ENCODE assay signal across 25 cellular contexts in genomic region chr6:148450866-148451265, GRCh38.
"Had no signal": no experiment of that assay in that cellular context is flagged by ENCODE, and none has a peak within 500 bp of the region (broad histone marks: within the 10 kb centered on the region; RNA-seq: fewer than 3 reads in every experiment).

No MANE protein-coding gene starts in this region.

- DNase-seq: Kasumi-1, MM.1S, NCI-H1092, NCI-H1105 treated with DMSO at 0.1 percent for 48 hours, NCI-H1417 treated with DMSO at 0.1 percent for 48 hours, NCI-H146, NCI-H1694 treated with DMSO at 0.1 percent for 48 hours, NCI-H1930, NCI-H2081, NCI-H2107, NCI-H2227 treated with DMSO at 0.1 percent for 48 hours, NCI-H524 treated with DMSO at 0.1 percent for 48 hours, NCI-H69, NCI-H774, SHP77 treated with DMSO at 0.1 percent for 48 hours, SK-N-SH, SW 1271, T-cell had no signal

- H3K36me3 ChIP-seq: SJSA1 had no signal

- H3K4me3 Mint-ChIP-seq: IgD-negative memory B cell, T-cell had no signal

- H3K27ac ChIP-seq: HL-60, KMS-11, SJSA1 had no signal

- H3K27me3 ChIP-seq: SJSA1 had no signal

- H3K4me2 ChIP-seq: KMS-11, SK-N-SH had no signal

- H3K4me3 ChIP-seq: K562, SJSA1 had no signal

- H3K27ac Mint-ChIP-seq: IgD-negative memory B cell, T-cell had no signal

- ATAC-seq: K562, Right ventricle myocardium inferior had no signal

- H3K9me3 ChIP-seq: SJSA1, SK-N-SH had no signal

- FAIRE-seq: HTR-8/SVneo, K562 had no signal

- H3K36me3 Mint-ChIP-seq: IgD-negative memory B cell, T-cell had no signal

- H3K9ac ChIP-seq: KMS-11, SK-N-SH had no signal

- H3K9me3 Mint-ChIP-seq: T-cell had no signal
